ENCODE assay signal across 8 cellular contexts in the genomic region with DNA sequence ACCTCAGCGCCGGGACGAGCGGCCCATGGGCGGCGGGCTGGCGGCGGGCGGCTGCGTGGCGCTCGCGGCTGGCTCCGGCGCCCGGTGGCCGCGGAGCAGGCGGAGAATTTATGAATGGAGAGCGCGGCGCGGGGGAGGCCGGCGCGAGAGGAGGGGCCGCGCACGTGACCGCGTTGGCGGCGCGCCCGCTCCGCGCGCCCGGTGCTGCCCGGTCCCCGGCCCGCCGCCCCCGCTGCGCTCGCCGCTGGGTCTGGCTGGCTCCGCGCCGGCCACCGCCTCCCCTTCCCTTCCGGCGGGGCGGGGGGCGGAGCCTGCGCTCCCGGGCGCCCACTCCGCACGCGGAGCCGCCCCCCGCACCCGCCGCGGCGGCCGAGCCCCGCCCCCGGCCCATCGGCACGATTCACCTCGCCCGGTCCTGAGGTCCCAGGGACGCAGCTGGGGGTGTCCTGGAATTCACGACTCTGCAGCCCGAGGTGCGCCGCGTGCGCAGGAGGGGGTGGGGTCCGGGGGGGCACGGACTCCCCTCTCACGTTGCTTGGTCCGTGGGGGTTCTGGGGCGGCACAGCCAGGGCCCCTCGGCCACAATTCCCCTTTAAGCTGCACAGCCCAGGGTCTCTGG. TPM values are rescaled to one million over a fixed set of nuclear protein-coding genes. Genes with fewer than 3 reads are reported as not detected.
DNase-seq lines count a peak whose midpoint lies in the region; FAIRE-seq and TF ChIP-seq lines count a peak whose summit lies in the region.

A gene with protein sequence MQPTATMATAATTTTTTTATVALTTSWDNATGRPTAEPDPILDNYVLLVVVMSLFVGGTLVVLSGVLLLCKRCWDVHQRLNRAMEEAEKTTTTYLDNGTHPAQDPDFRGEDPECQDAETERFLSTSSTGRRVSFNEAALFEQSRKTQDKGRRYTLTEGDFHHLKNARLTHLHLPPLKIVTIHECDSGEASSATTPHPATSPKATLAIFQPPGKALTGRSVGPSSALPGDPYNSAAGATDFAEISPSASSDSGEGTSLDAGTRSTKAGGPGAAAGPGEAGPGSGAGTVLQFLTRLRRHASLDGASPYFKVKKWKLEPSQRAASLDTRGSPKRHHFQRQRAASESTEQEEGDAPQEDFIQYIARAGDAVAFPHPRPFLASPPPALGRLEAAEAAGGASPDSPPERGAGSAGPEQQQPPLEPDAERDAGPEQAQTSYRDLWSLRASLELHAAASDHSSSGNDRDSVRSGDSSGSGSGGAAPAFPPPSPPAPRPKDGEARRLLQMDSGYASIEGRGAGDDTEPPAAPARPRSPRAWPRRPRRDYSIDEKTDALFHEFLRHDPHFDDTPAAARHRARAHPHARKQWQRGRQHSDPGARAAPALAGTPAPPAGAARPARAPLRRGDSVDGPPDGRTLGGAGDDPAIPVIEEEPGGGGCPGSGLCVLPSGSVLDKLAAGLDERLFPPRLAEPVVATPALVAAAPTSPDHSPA (minus strand): TSS at position 252 of the 619 bp plus-strand sequence. CDS start 1,905 bp downstream, outside the sequence.

- peak; percentile 58 for DNase-seq in Daoy (ENCODE audit: low read depth)
- peak; percentile 85 for DNase-seq in Karpas-422
- DNase-seq in anterior cingulate cortex (lab: John Stamatoyannopoulos, UW) = peak in 40 of 58 donors; percentile 15 to 76 (median 44)
- DNase-seq in H54 (ENCODE audit: insufficient read length, low spot score) = no peak
- no peak for DNase-seq in NCI-H1436 treated with DMSO at 0.1 percent for 48 hours (lab: John Stamatoyannopoulos, UW)
- DNase-seq in NCI-H2107 treated with DMSO at 0.1 percent for 48 hours (lab: John Stamatoyannopoulos, UW; ENCODE audit: unreplicated experiment) = no peak

- H3K4me3 ChIP-seq in Karpas-422 (ENCODE audit: low read length) = peak within 1 kb of the TSS; percentile 100
- peak within 1 kb of the TSS; percentile 65 for H3K4me3 ChIP-seq in iPS-18a (ENCODE audit: low read length)

- no peaks in the 10 kb centered on the region for H3K9me2 ChIP-seq in Karpas-422 (replicated peaks; ENCODE audit: insufficient read depth, low read length)

- peaks cover 8% of the 10 kb centered on the region for H3K27me3 Mint-ChIP-seq in stimulated activated naive CD8-positive, alpha-beta T cell treated with anti-CD3 and anti-CD28 coated beads, Interleukin-15, Interleukin-2, amounts not matched to agents 100 ng/mL and 50 ng/mL, for 24 hours

- TF ChIP-seq POLR2A in H54 (IDR thresholded peaks at IDR 0.05; ENCODE audit: low read depth, low read length) = no peak

- peaks cover 25% of the 10 kb centered on the region for H3K4me1 Mint-ChIP-seq in stimulated activated naive CD8-positive, alpha-beta T cell treated with anti-CD3 and anti-CD28 coated beads, Interleukin-15, Interleukin-2, amounts not matched to agents 100 ng/mL and 50 ng/mL, for 24 hours (ENCODE audit: low read depth)

- H3K9me3 ChIP-seq in Karpas-422 (ENCODE audit: low read length) = no peaks in the 10 kb centered on the region
- H3K9me3 ChIP-seq in iPS-18a (ENCODE audit: control insufficient read depth, low read depth, low read length) = no peaks in the 10 kb centered on the region

- H3K4me3 Mint-ChIP-seq in stimulated activated naive CD8-positive, alpha-beta T cell treated with anti-CD3 and anti-CD28 coated beads, Interleukin-15, Interleukin-2, amounts not matched to agents 100 ng/mL and 50 ng/mL, for 24 hours = peak within 1 kb of the TSS; percentile 74

- peak within 1 kb of the TSS; percentile 70 for H3K27ac ChIP-seq in Karpas-422 (ENCODE audit: low read length)
- no peak within 1 kb of the TSS for H3K27ac ChIP-seq in iPS-18a (ENCODE audit: low read length)

- 0 out of 2 replicates have a peak, but pooled peaks cover 2% of the 10 kb centered on the region for H4K20me1 ChIP-seq in Karpas-422 (ENCODE audit: insufficient read depth, low read depth, low read length)

- H3K79me2 ChIP-seq in Karpas-422 (ENCODE audit: low read length) = peaks cover 17% of the 10 kb centered on the region

- no peaks in the 10 kb centered on the region for H3K36me3 Mint-ChIP-seq in stimulated activated naive CD8-positive, alpha-beta T cell treated with anti-CD3 and anti-CD28 coated beads, Interleukin-15, Interleukin-2, amounts not matched to agents 100 ng/mL and 50 ng/mL, for 24 hours (ENCODE audit: low read depth)

- peak within 1 kb of the TSS; percentile 29; the same call in 1 of the 2 replicates for H2AFZ ChIP-seq in Karpas-422 (ENCODE audit: low read length)

- H3K4me2 ChIP-seq in Karpas-422 (ENCODE audit: low read depth, low read length, poor library complexity, severe bottlenecking) = peak within 1 kb of the TSS; percentile 94

- H3K27ac Mint-ChIP-seq in stimulated activated naive CD8-positive, alpha-beta T cell treated with anti-CD3 and anti-CD28 coated beads, Interleukin-15, Interleukin-2, amounts not matched to agents 100 ng/mL and 50 ng/mL, for 24 hours = peak within 1 kb of the TSS; percentile 55

- H3K27me3 ChIP-seq in Karpas-422 (ENCODE audit: low read length) = no peaks in the 10 kb centered on the region
- peaks cover 5% of the 10 kb centered on the region for H3K27me3 ChIP-seq in iPS-18a (ENCODE audit: control insufficient read depth, insufficient read depth, low read length)

- H3K36me3 ChIP-seq in Karpas-422 (ENCODE audit: insufficient read depth, low read length) (no peaks in the 10 kb centered on the region), iPS-18a (ENCODE audit: control insufficient read depth, low read depth, low read length) (peaks cover 7% of the 10 kb centered on the region)

- no peak for FAIRE-seq in H54 (lab: Jason Lieb, UNC)

- H3K9me3 Mint-ChIP-seq in stimulated activated naive CD8-positive, alpha-beta T cell treated with anti-CD3 and anti-CD28 coated beads, Interleukin-15, Interleukin-2, amounts not matched to agents 100 ng/mL and 50 ng/mL, for 24 hours = no peaks in the 10 kb centered on the region

- H3K4me1 ChIP-seq in Karpas-422 (ENCODE audit: low read length) = peaks cover 39% of the 10 kb centered on the region
- peaks cover 7% of the 10 kb centered on the region for H3K4me1 ChIP-seq in iPS-18a (ENCODE audit: control insufficient read depth, low read depth, low read length)

- peak within 1 kb of the TSS; percentile 87 for H3K9ac ChIP-seq in Karpas-422 (ENCODE audit: low read length)
- H3K9ac ChIP-seq in iPS-18a (ENCODE audit: low read length) = peak within 1 kb of the TSS; percentile 9

RNA-seq across cellular contexts. Expression of the gene that starts here (rescaled TPM):
- total RNA-seq in Daoy (2014; rRNA removed; shearing (Covaris generic)) = 0.86 and 1.8 TPM in 2 replicates
- 1.6 and 4.1 TPM in 2 replicates for total RNA-seq in Karpas-422 (2014; rRNA removed; shearing (Covaris generic); ENCODE audit: low replicate concordance)

Comparison
In these comparisons a context has a peak if more than half of its experiments do, and no peak if none do; other contexts are left out.
1. DNase-seq: peak in Daoy (single experiment), Karpas-422 (single experiment) and anterior cingulate cortex (40 of 58); none in H54 (single experiment), NCI-H1436 treated with DMSO at 0.1 percent for 48 hours (single experiment) and NCI-H2107 treated with DMSO at 0.1 percent for 48 hours (single experiment).